ENCODE assay signal across 20 cellular contexts in the genomic region with DNA sequence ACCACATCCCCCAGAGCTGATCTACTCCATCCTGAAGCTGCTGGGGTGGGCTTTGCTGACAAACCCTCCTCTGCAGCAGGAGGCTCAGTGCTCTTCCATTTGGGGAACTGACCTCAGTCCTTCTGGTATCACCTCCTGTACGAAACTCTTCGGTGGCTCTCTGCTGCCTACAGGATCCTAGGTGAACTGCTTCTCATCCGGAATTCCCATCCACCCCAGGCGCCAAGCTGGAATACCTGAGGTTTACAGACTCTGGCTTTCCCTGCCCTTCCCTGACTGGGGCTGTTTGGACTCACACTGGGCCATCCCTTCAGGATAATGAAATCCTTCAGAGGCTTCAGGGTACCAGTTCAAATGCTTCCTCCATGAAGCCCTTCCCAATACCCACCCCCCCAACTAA. TPM values are rescaled to one million over a fixed set of nuclear protein-coding genes. Genes with fewer than 3 reads are reported as not detected.
DNase-seq lines count a peak whose midpoint lies in the region; ATAC-seq and TF ChIP-seq lines count a peak whose summit lies in the region.
"Had no signal": no experiment of that assay in that cellular context is flagged by ENCODE, and none has a peak within 500 bp of the region (broad histone marks: within the 10 kb centered on the region; RNA-seq: fewer than 3 reads in every experiment).

No MANE protein-coding gene starts in this region.

- H3K4me3 Mint-ChIP-seq in Caco-2 (ENCODE audit: unreplicated experiment) = peak overlapping the region; percentile 30
- H3K4me3 Mint-ChIP-seq: CD4-positive, CD25-positive, alpha-beta regulatory T cell had no signal

- H3K9ac ChIP-seq in PC-3 (ENCODE audit: low read length) = no peak overlapping the region
- no peak overlapping the region for H3K9ac ChIP-seq in mesenchymal stem cell (ENCODE audit: low read length)
- H3K9ac ChIP-seq: GM23248 had no signal

- BruUV-seq in A673 (replicated peaks; lab: Mats Ljungman, UMichigan) = TSS peak; percentile 14
- no TSS peak for BruUV-seq in Caco-2 (replicated peaks; lab: Mats Ljungman, UMichigan)
- BruUV-seq in PC-3 (replicated peaks; lab: Mats Ljungman, UMichigan) = TSS peak; percentile 18

- POLR2A ChIA-PET in A673 (lab: Charles Lee; ENCODE audit: low non-redundant PET) = interaction anchor here (1.2 kb wide), 1 partner anchor 33 kb away, joined by 6 read pairs; the partner anchor contains the start of gene RPLP0
- POLR2A ChIA-PET in Caco-2 (lab: Charles Lee) = interaction anchor here (0.6 kb wide), 1 partner anchor 58 kb away, joined by 5 read pairs; no protein-coding TSS in a partner anchor
- POLR2A ChIA-PET in PC-3 (lab: Charles Lee; ENCODE audit: unreplicated experiment) = no interaction called here

- H2BK15ac ChIP-seq in mesenchymal stem cell (ENCODE audit: low read depth, poor library complexity, severe bottlenecking) = no peak overlapping the region

- H3K14ac ChIP-seq in mesenchymal stem cell (ENCODE audit: low read length in 2 of 2) = no peak overlapping the region

- no peak overlapping the region for H2BK5ac ChIP-seq in mesenchymal stem cell (ENCODE audit: low read depth, low read length, poor library complexity, severe bottlenecking)

- H2BK120ac ChIP-seq in mesenchymal stem cell (ENCODE audit: low read depth, low read length) = no peak overlapping the region

- H3K27ac ChIP-seq in A673 (ENCODE audit: low read depth, low read length, poor library complexity, severe bottlenecking) = no peak overlapping the region
- H3K27ac ChIP-seq in PC-3 (ENCODE audit: low read length) = no peak overlapping the region
- H3K27ac ChIP-seq in mesenchymal stem cell (ENCODE audit: low read length, poor library complexity, severe bottlenecking) = no peak overlapping the region
- H3K27ac ChIP-seq: RWPE1 had no signal

- H3K18ac ChIP-seq in mesenchymal stem cell (ENCODE audit: low read depth in 1 of 2, low read length in 2 of 2) = no peak overlapping the region

- H3K4me2 ChIP-seq in PC-3 (ENCODE audit: low read length) (no peak overlapping the region), mesenchymal stem cell (ENCODE audit: low read length, poor library complexity, severe bottlenecking) (no peak overlapping the region)

- intact Hi-C loops in A673 (cut with micrococcal nuclease; ENCODE audit: unreplicated experiment) = no loop called here
- intact Hi-C loops in Caco-2 (cut with micrococcal nuclease; ENCODE audit: unreplicated experiment) = no loop called here
- intact Hi-C loops in PC-3 (cut with micrococcal nuclease) = no loop called here

- DNase-seq in A673 (ENCODE audit: low spot score) (no peak), Caco-2 (no peak), PC-3 (no peak), mesenchymal stem cell (no peak), DMS 273 treated with DMSO at 0.1 percent for 48 hours (lab: John Stamatoyannopoulos, UW) (no peak)
- DNase-seq in stimulated activated CD4-positive, alpha-beta T cell treated with anti-CD3 and anti-CD28 coated beads, Interleukin-12 subunit alpha, Interleukin-12 subunit beta, amount 100 ng/mL, for 4 hours = no peak
- DNase-seq: BE2C; CD4-positive, CD25-positive, alpha-beta regulatory T cell; EL; GM23248; HCEC 1CT; NCI-H1092 treated with DMSO at 0.1 percent for 48 hours; NCI-H146; NCI-H2029 treated with DMSO at 0.1 percent for 48 hours; NCI-H2171; NCI-H748 treated with DMSO at 0.1 percent for 48 hours; NK-92 treated with Interleukin-12 subunit alpha and Interleukin-12 subunit beta, amount 100 ng/mL, for 24 hours had no signal

- TF ChIP-seq CTCF in A673 (conservative IDR thresholded peaks at IDR 0.05; ENCODE audit: low read depth, low read length) (no peak), Caco-2 (IDR thresholded peaks at IDR 0.05; ENCODE audit: insufficient read depth in 1 of 2, low read depth in 1 of 2, low read length in 1 of 2, severe bottlenecking in 1 of 2, unreplicated experiment in 1 of 2) (no peak), PC-3 (conservative IDR thresholded peaks at IDR 0.05; ENCODE audit: low read depth, low read length) (no peak)

- H3K27me3 Mint-ChIP-seq in Caco-2 (ENCODE audit: insufficient read depth, unreplicated experiment) = no peaks in the 10 kb centered on the region
- H3K27me3 Mint-ChIP-seq: CD4-positive, CD25-positive, alpha-beta regulatory T cell had no signal

- H4K8ac ChIP-seq in mesenchymal stem cell (ENCODE audit: low read length) = peak overlapping the region; percentile 41

- no peak overlapping the region for H2BK12ac ChIP-seq in mesenchymal stem cell (ENCODE audit: low read length in 2 of 2)

- no peaks in the 10 kb centered on the region for H3K27me3 ChIP-seq in A673 (replicated peaks; ENCODE audit: insufficient read depth, low read depth, low read length, poor library complexity)
- no peaks in the 10 kb centered on the region for H3K27me3 ChIP-seq in Caco-2 (replicated peaks; ENCODE audit: control insufficient read depth, insufficient read depth, low read length)
- no peaks in the 10 kb centered on the region for H3K27me3 ChIP-seq in PC-3 (ENCODE audit: low read length)
- no peaks in the 10 kb centered on the region for H3K27me3 ChIP-seq in mesenchymal stem cell (ENCODE audit: control insufficient read depth in 1 of 2, insufficient read depth in 1 of 2, low read length in 2 of 2)
- H3K27me3 ChIP-seq: BE2C had no signal

- H3K23ac ChIP-seq in mesenchymal stem cell (ENCODE audit: low read length in 2 of 2) = no peak overlapping the region

- no peaks in the 10 kb centered on the region for H3K9me3 Mint-ChIP-seq in Caco-2 (ENCODE audit: unreplicated experiment)
- H3K9me3 Mint-ChIP-seq: CD4-positive, CD25-positive, alpha-beta regulatory T cell had no signal

- peaks cover 21% of the 10 kb centered on the region for H3K79me1 ChIP-seq in mesenchymal stem cell (replicated peaks; ENCODE audit: low read length, poor library complexity, severe bottlenecking)

- no peak overlapping the region for H2AK5ac ChIP-seq in mesenchymal stem cell (ENCODE audit: low read length, severe bottlenecking)

- ATAC-seq in PC-3 (peak; percentile 43), SK-N-SH treated with all-trans-retinoic acid at 6 μM for 48 hours (no peak; the same call in 2 of the 3 replicates)
- ATAC-seq: K562 had no signal

- H2AFZ ChIP-seq in PC-3 (ENCODE audit: low read length) (no peak overlapping the region), mesenchymal stem cell (ENCODE audit: low read depth, low read length) (no peak overlapping the region)
- H2AFZ ChIP-seq: GM23248 had no signal

- H3K4me3 ChIP-seq in A673 (ENCODE audit: low read depth, low read length, poor library complexity, severe bottlenecking) (no peak overlapping the region), Caco-2 (ENCODE audit: low read depth, low read length) (no peak overlapping the region), PC-3 (ENCODE audit: low read length) (no peak overlapping the region), mesenchymal stem cell (ENCODE audit: insufficient read depth in 1 of 2, low read depth in 1 of 2, low read length in 2 of 2) (no peak overlapping the region)
- H3K4me3 ChIP-seq: GM23248, K562 had no signal

- CTCF ChIA-PET in A673 (lab: Charles Lee) (interaction anchor here (1.4 kb wide), 1 partner anchor 33 kb away, joined by 3 read pairs; the partner anchor contains the start of gene RPLP0), Caco-2 (lab: Charles Lee) (interaction anchor here (1.0 kb wide), 1 partner anchor 33 kb away, joined by 4 read pairs; the partner anchor contains the start of gene RPLP0), PC-3 (lab: Charles Lee) (interaction anchor here (0.6 kb wide), 1 partner anchor 97 kb away, joined by 12 read pairs; the partner anchor contains the start of gene PXN)

- peaks cover 3% of the 10 kb centered on the region for H3K4me1 Mint-ChIP-seq in Caco-2 (ENCODE audit: low read depth, unreplicated experiment)
- H3K4me1 Mint-ChIP-seq: CD4-positive, CD25-positive, alpha-beta regulatory T cell had no signal

- H3K79me2 ChIP-seq in PC-3 (ENCODE audit: low read length) = no peaks in the 10 kb centered on the region

- peaks cover 74% of the 10 kb centered on the region for H3K36me3 Mint-ChIP-seq in Caco-2 (ENCODE audit: insufficient read depth, unreplicated experiment)

- H3F3A ChIP-seq in PC-3 (ENCODE audit: low read length, unreplicated experiment) = no peaks in the 10 kb centered on the region

- H4K20me1 ChIP-seq in PC-3 (ENCODE audit: low read length) = no peaks in the 10 kb centered on the region

- no peaks in the 10 kb centered on the region for H3K9me3 ChIP-seq in A673 (ENCODE audit: low read depth, low read length, poor library complexity, severe bottlenecking)
- H3K9me3 ChIP-seq in Caco-2 = no peaks in the 10 kb centered on the region
- no peaks in the 10 kb centered on the region for H3K9me3 ChIP-seq in PC-3 (ENCODE audit: low read length)
- no peaks in the 10 kb centered on the region for H3K9me3 ChIP-seq in mesenchymal stem cell (ENCODE audit: control insufficient read depth, low read length)
- H3K9me3 ChIP-seq: BE2C had no signal

- no peak overlapping the region for H3K27ac Mint-ChIP-seq in Caco-2 (ENCODE audit: unreplicated experiment)

- H4K91ac ChIP-seq in mesenchymal stem cell (ENCODE audit: low read length) = no peak overlapping the region

- H3K4me1 ChIP-seq in A673 (ENCODE audit: insufficient read depth, low read length, poor library complexity, severe bottlenecking) (peaks cover 16% of the 10 kb centered on the region), Caco-2 (peaks cover 14% of the 10 kb centered on the region), PC-3 (ENCODE audit: insufficient read depth, low read length) (no peaks in the 10 kb centered on the region), mesenchymal stem cell (ENCODE audit: control insufficient read depth, insufficient read depth, low read depth, low read length) (no peaks in the 10 kb centered on the region)
- H3K4me1 ChIP-seq: BE2C had no signal

- no peaks in the 10 kb centered on the region for H3K9me2 ChIP-seq in PC-3 (replicated peaks; ENCODE audit: low read length)

- 97% methylated on average over 4 of the region's 4 CpGs for WGBS in mesenchymal stem cell

- H3K36me3 ChIP-seq in A673 (ENCODE audit: insufficient read depth, low read length, poor library complexity, severe bottlenecking) (peaks cover 70% of the 10 kb centered on the region), Caco-2 (ENCODE audit: control insufficient read depth, insufficient read depth, low read length) (peaks cover 7% of the 10 kb centered on the region), PC-3 (ENCODE audit: low read depth, low read length) (peaks cover 69% of the 10 kb centered on the region), mesenchymal stem cell (ENCODE audit: control insufficient read depth in 1 of 2, insufficient read depth in 2 of 2, low read depth in 1 of 2, low read length in 2 of 2) (peaks cover 66 to 81% of the 10 kb centered on the region in 2 experiments)

- H3K4ac ChIP-seq in mesenchymal stem cell (ENCODE audit: low read depth in 1 of 2, low read length in 2 of 2) = no peak overlapping the region

RNA-seq across cellular contexts. Expression of gene GCN1, which starts 26.2 kb away (rescaled TPM):
- total RNA-seq in A673 (2021) (129 and 131 TPM in 2 replicates), Caco-2 (2022) (154 and 171 TPM in 2 replicates), PC-3 (2014; rRNA removed) (254 and 334 TPM in 2 replicates)
- polyA plus RNA-seq in mesenchymal stem cell (2013, experiment 1 of 2) = 19.7 TPM
- 17.3 TPM for polyA plus RNA-seq in mesenchymal stem cell (2013, experiment 2 of 2)

RNA-seq across cellular contexts. Expression of gene RPLP0, which starts 32.6 kb away (rescaled TPM):
- 1,951 and 2,047 TPM in 2 replicates for total RNA-seq in A673 (2021)
- 2,379 and 2,383 TPM in 2 replicates for total RNA-seq in Caco-2 (2022)
- total RNA-seq in PC-3 (2014; rRNA removed) = 6,714 and 7,550 TPM in 2 replicates
- 3,349 TPM for polyA plus RNA-seq in mesenchymal stem cell (2013, experiment 1 of 2)
- polyA plus RNA-seq in mesenchymal stem cell (2013, experiment 2 of 2) = 3,313 TPM

RNA-seq across cellular contexts. Expression of gene RAB35, which starts 51.8 kb away (rescaled TPM):
- total RNA-seq in A673 (2021) (57.9 and 63.0 TPM in 2 replicates), Caco-2 (2022) (65.1 and 72.0 TPM in 2 replicates), PC-3 (2014; rRNA removed) (52.8 and 64.1 TPM in 2 replicates)
- polyA plus RNA-seq in mesenchymal stem cell (2013, experiment 1 of 2) = 43.5 TPM
- polyA plus RNA-seq in mesenchymal stem cell (2013, experiment 2 of 2) = 42.8 TPM
